In genomic region chr21:34870246-34870645, GRCh38 we compare ENCODE assay signal across 15 cellular contexts.
"Had no signal": no experiment of that assay in that cellular context is flagged by ENCODE, and none has a peak within 500 bp of the region (broad histone marks: within the 10 kb centered on the region; RNA-seq: fewer than 3 reads in every experiment).

No MANE protein-coding gene starts in this region.

- DNase-seq: activated B cell treated with CpG ODN at 0.5 μM for 24 hours; activated CD4-positive, alpha-beta T cell treated with anti-CD3 and anti-CD28 coated beads, Interleukin-2, amount 10 ng/mL, durations not matched to agents 24 days and 14 days; activated CD8-positive, alpha-beta memory T cell treated with anti-CD3 and anti-CD28 coated beads for 24 hours; activated naive CD4-positive, alpha-beta T cell treated with anti-CD3 and anti-CD28 coated beads, Interleukin-2, amount 10 ng/mL, durations not matched to agents 7 days and 5 days; adrenal gland; central memory CD4-positive, alpha-beta T cell; cortex of kidney; effector CD8-positive, alpha-beta T cell; kidney; left ventricle myocardium superior; naive B cell; retina; substantia nigra had no signal

- H2AFZ ChIP-seq: hepatocyte had no signal

- H3K27ac ChIP-seq: adrenal gland, hepatocyte had no signal

- ATAC-seq: left ventricle myocardium superior had no signal

- H3K27me3 ChIP-seq: adrenal gland, hepatocyte had no signal

- H3K4me2 ChIP-seq: hepatocyte had no signal

- FAIRE-seq: kidney had no signal

- H3K9me3 ChIP-seq: adrenal gland had no signal

- H3K4me3 ChIP-seq: adrenal gland, hepatocyte, skin epidermis had no signal
